Comparison of ENCODE assay signal across 13 cellular contexts in the genomic region with DNA sequence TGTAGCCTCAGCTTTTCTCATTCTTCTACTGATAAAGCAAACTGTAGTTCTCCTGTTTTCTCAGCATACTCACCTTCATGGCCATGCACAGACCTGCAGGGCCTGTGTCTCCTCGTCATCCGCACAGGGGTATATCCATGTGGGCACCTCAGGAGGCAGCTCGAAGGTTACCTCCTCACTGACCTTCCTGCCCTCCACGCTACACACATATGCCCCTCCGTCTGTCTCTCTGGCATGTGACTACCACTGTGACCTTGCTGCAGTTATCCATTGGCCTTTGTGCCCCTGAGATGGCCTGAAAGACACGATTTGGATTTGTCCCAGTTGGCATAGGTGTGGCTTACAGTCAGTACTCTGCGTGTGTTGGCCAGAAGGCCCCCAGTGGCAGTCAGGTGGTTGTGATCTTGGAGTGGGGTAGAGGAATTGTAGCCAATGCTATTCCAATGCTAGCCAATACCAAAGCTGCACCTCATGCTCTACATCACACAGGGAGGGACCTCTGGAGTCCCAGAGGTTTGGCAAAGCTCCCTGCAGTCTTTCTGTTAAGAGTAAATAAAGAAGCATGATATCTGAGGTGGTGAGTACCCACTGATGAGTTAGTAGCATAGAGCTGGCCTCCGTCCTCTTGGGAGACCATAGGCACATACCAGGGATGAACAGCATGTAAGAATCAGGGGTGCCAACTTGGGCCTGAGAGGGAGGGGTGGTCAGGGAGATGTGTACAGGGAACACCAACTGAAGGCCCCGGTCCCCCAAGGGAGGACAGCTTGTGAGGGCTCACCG.
DNase-seq lines count a peak whose midpoint lies in the region; ATAC-seq and TF ChIP-seq lines count a peak whose summit lies in the region.
"Had no signal": no experiment of that assay in that cellular context is flagged by ENCODE, and none has a peak within 500 bp of the region (broad histone marks: within the 10 kb centered on the region; RNA-seq: fewer than 3 reads in every experiment).

No MANE protein-coding gene starts in this region.

- H3K14ac ChIP-seq in H9 (ENCODE audit: insufficient read depth, low read length) = no peak overlapping the region

- no peak overlapping the region for H3K56ac ChIP-seq in H9 (ENCODE audit: insufficient read length, low read depth, low read length)

- no peak overlapping the region for H3K4me2 ChIP-seq in H9 (ENCODE audit: insufficient read depth, insufficient read length, low read length)
- no peak overlapping the region for H3K4me2 ChIP-seq in hepatocyte
- H3K4me2 ChIP-seq: BLaER1 treated with 17β-estradiol and CSF1 and Interleukin-3, amounts not matched to agents 10 nM and 100 nM had no signal

- H3K27ac ChIP-seq in CD8-positive, alpha-beta T cell (ENCODE audit: low read depth, low read length) = no peak overlapping the region
- H3K27ac ChIP-seq in H9 (ENCODE audit: insufficient read length, low read depth, low read length) = no peak overlapping the region
- no peak overlapping the region for H3K27ac ChIP-seq in hepatocyte
- H3K27ac ChIP-seq: BLaER1 treated with 17β-estradiol and CSF1 and Interleukin-3, amounts not matched to agents 10 nM and 100 nM; gastrocnemius medialis; SJSA1 had no signal

- CTCF ChIA-PET in CD8-positive, alpha-beta T cell (lab: Charles Lee) = interaction anchor here (1.5 to 4.1 kb wide), 4 partner anchors 10 to 70 kb away, joined by 4 to 19 read pairs (median 10); no protein-coding TSS in a partner anchor

- no peak overlapping the region for H2AK5ac ChIP-seq in H9 (ENCODE audit: insufficient read length, low read length)

- intact Hi-C loops in CD8-positive, alpha-beta T cell (cut with DNase I, micrococcal nuclease) = no loop called here
- intact Hi-C loops in sciatic nerve (cut with DNase I) = no loop called here

- no peak overlapping the region for H4K8ac ChIP-seq in H9 (replicated peaks; ENCODE audit: insufficient read length, low read depth, low read length)

- no peaks in the 10 kb centered on the region for H3K79me2 ChIP-seq in H9 (ENCODE audit: insufficient read depth, low read length)
- H3K79me2 ChIP-seq in hepatocyte = no peaks in the 10 kb centered on the region

- no peak overlapping the region for H3K4me3 ChIP-seq in CD8-positive, alpha-beta T cell (ENCODE audit: low read depth, low read length)
- H3K4me3 ChIP-seq in hepatocyte = no peak overlapping the region
- H3K4me3 ChIP-seq: BLaER1 treated with 17β-estradiol and CSF1 and Interleukin-3, amounts not matched to agents 10 nM and 100 nM; gastrocnemius medialis; SJSA1 had no signal

- no peak overlapping the region for H4K5ac ChIP-seq in H9 (ENCODE audit: insufficient read length, low read depth, low read length)

- H3K36me3 Mint-ChIP-seq in CD8-positive, alpha-beta T cell = peaks cover 10% of the 10 kb centered on the region
- no peaks in the 10 kb centered on the region for H3K36me3 Mint-ChIP-seq in H9 (ENCODE audit: insufficient read depth in 1 of 3, low read depth in 3 of 3)
- H3K36me3 Mint-ChIP-seq in central memory CD8-positive, alpha-beta T cell (ENCODE audit: insufficient read depth) = peaks cover 1% of the 10 kb centered on the region
- peaks cover 5% of the 10 kb centered on the region for H3K36me3 Mint-ChIP-seq in nephron progenitor cell (ENCODE audit: low read depth)

- no peak overlapping the region for H3K18ac ChIP-seq in H9 (ENCODE audit: insufficient read length, low read depth, low read length)

- H4K91ac ChIP-seq in H9 (ENCODE audit: insufficient read length, low read depth, low read length) = no peak overlapping the region

- peaks cover 51% of the 10 kb centered on the region for H3K4me1 ChIP-seq in CD8-positive, alpha-beta T cell (ENCODE audit: insufficient read depth, low read length)
- H3K4me1 ChIP-seq in H9 (ENCODE audit: insufficient read depth, low read length) (no peaks in the 10 kb centered on the region), hepatocyte (ENCODE audit: insufficient read depth) (no peaks in the 10 kb centered on the region)
- H3K4me1 ChIP-seq: SJSA1 had no signal

- H3K79me1 ChIP-seq in H9 (ENCODE audit: insufficient read depth, low read depth, low read length, poor library complexity, severe bottlenecking) = no peaks in the 10 kb centered on the region

- H3K27ac Mint-ChIP-seq in CD8-positive, alpha-beta T cell = peak overlapping the region; percentile 91
- H3K27ac Mint-ChIP-seq in H9 (no peak overlapping the region), nephron progenitor cell (peak overlapping the region; percentile 5)
- no peak overlapping the region for H3K27ac Mint-ChIP-seq in central memory CD8-positive, alpha-beta T cell (ENCODE audit: low read depth)

- TF ChIP-seq CTCF in CD8-positive, alpha-beta T cell (IDR thresholded peaks at IDR 0.05) = no peak
- no peak for TF ChIP-seq CTCF in H9 (conservative IDR thresholded peaks at IDR 0.05)
- no peak for TF ChIP-seq CTCF in nephron progenitor cell (IDR thresholded peaks at IDR 0.05)
- TF ChIP-seq CTCF in hepatocyte (IDR thresholded peaks at IDR 0.05; ENCODE audit: poor library complexity) = no peak

- no peaks in the 10 kb centered on the region for H3K27me3 Mint-ChIP-seq in CD8-positive, alpha-beta T cell (ENCODE audit: low read depth)
- no peaks in the 10 kb centered on the region for H3K27me3 Mint-ChIP-seq in H9 (ENCODE audit: low read depth)
- no peaks in the 10 kb centered on the region for H3K27me3 Mint-ChIP-seq in central memory CD8-positive, alpha-beta T cell
- H3K27me3 Mint-ChIP-seq in nephron progenitor cell (ENCODE audit: low read depth, poor library complexity) = peaks cover 6% of the 10 kb centered on the region

- H3T11ph ChIP-seq in H9 (ENCODE audit: low read length) = no peak overlapping the region

- no peak overlapping the region for H3K9ac ChIP-seq in H9 (ENCODE audit: extremely low read depth, insufficient read length, low read length)
- H3K9ac ChIP-seq: BLaER1 treated with 17β-estradiol and CSF1 and Interleukin-3, amounts not matched to agents 10 nM and 100 nM had no signal

- H2BK15ac ChIP-seq in H9 (ENCODE audit: low read depth, low read length) = no peak overlapping the region

- H4K20me1 ChIP-seq in H9 (ENCODE audit: control insufficient read depth, insufficient read depth, insufficient read length) (no peaks in the 10 kb centered on the region), hepatocyte (ENCODE audit: insufficient read depth, poor library complexity, severe bottlenecking) (no peaks in the 10 kb centered on the region)

- no CpG with 5 or more reads among the region's 10 CpGs for WGBS in H9 (ENCODE audit: extremely low coverage, insufficient read length, low lambda C conversion rate)
- 93% methylated on average over 10 of the region's 10 CpGs for whole genome bisulfite sequencing in hepatocyte (ENCODE audit: low lambda C conversion rate, missing lambda C conversion rate)

- peaks cover 74% of the 10 kb centered on the region for H3K4me1 Mint-ChIP-seq in CD8-positive, alpha-beta T cell (ENCODE audit: low read depth)
- H3K4me1 Mint-ChIP-seq in H9 (no peaks in the 10 kb centered on the region), nephron progenitor cell (no peaks in the 10 kb centered on the region)
- peaks cover 17% of the 10 kb centered on the region for H3K4me1 Mint-ChIP-seq in central memory CD8-positive, alpha-beta T cell

- POLR2A ChIA-PET in CD8-positive, alpha-beta T cell (lab: Charles Lee) = interaction anchor here (1.0 to 3.8 kb wide), 3 partner anchors 10 to 24 kb away, joined by 3 to 18 read pairs (median 6); no protein-coding TSS in a partner anchor

- no peaks in the 10 kb centered on the region for H3K9me3 Mint-ChIP-seq in CD8-positive, alpha-beta T cell
- no peaks in the 10 kb centered on the region for H3K9me3 Mint-ChIP-seq in H9
- no peaks in the 10 kb centered on the region for H3K9me3 Mint-ChIP-seq in central memory CD8-positive, alpha-beta T cell
- no peaks in the 10 kb centered on the region for H3K9me3 Mint-ChIP-seq in nephron progenitor cell

- H3K23me2 ChIP-seq in H9 (ENCODE audit: insufficient read length, low read depth, low read length, poor library complexity, severe bottlenecking) = no peaks in the 10 kb centered on the region

- no peaks in the 10 kb centered on the region for H3K9me2 ChIP-seq in hepatocyte (replicated peaks; ENCODE audit: insufficient read depth)

- H3K27me3 ChIP-seq in CD8-positive, alpha-beta T cell (ENCODE audit: insufficient read depth, low read length) = no peaks in the 10 kb centered on the region
- H3K27me3 ChIP-seq in H9 (ENCODE audit: insufficient read depth, low read length) = no peaks in the 10 kb centered on the region
- H3K27me3 ChIP-seq in hepatocyte = no peaks in the 10 kb centered on the region
- H3K27me3 ChIP-seq: BLaER1 treated with 17β-estradiol and CSF1 and Interleukin-3, amounts not matched to agents 10 nM and 100 nM; gastrocnemius medialis; SJSA1 had no signal

- H2BK12ac ChIP-seq in H9 (ENCODE audit: insufficient read length, low read depth, low read length) = no peak overlapping the region

- H2AFZ ChIP-seq in H9 (ENCODE audit: low read length) (no peak overlapping the region), hepatocyte (no peak overlapping the region)

- no peaks in the 10 kb centered on the region for H3K9me3 ChIP-seq in CD8-positive, alpha-beta T cell (ENCODE audit: low read length)
- H3K9me3 ChIP-seq in H9 (ENCODE audit: control insufficient read depth, low read depth, low read length) = no peaks in the 10 kb centered on the region
- no peaks in the 10 kb centered on the region for H3K9me3 ChIP-seq in hepatocyte (ENCODE audit: low read depth)
- H3K9me3 ChIP-seq: gastrocnemius medialis, SJSA1 had no signal

- no peak overlapping the region for H2BK120ac ChIP-seq in H9 (ENCODE audit: low read depth, low read length, poor library complexity, severe bottlenecking)

- no peak overlapping the region for H3K23ac ChIP-seq in H9 (ENCODE audit: insufficient read length, low read depth, low read length)

- no peak overlapping the region for H2BK20ac ChIP-seq in H9 (ENCODE audit: low read depth, low read length, poor library complexity, severe bottlenecking)

- no peak overlapping the region for H3K4ac ChIP-seq in H9 (ENCODE audit: low read depth, low read length)

- DNase-seq in CD8-positive, alpha-beta T cell = peak in 2 of 7 experiments; percentile 7 to 48
- DNase-seq in H9 (peak; percentile 20), nephron progenitor cell (no peak), sciatic nerve (ENCODE audit: low spot score) (no peak), hepatocyte (ENCODE audit: low spot score) (no peak), Kasumi-1 (lab: John Stamatoyannopoulos, UW) (no peak)
- peak; percentile 7 to 10 for DNase-seq in central memory CD8-positive, alpha-beta T cell (ENCODE audit: low spot score in 2 of 2)
- DNase-seq: gastrocnemius medialis; NCI-H1048; NCI-H345; stimulated activated CD4-positive, alpha-beta T cell treated with anti-CD3 and anti-CD28 coated beads, Interleukin-4, amount 100 ng/mL, for 24 hours had no signal

- H2BK5ac ChIP-seq in H9 (ENCODE audit: insufficient read length, low read length) = no peak overlapping the region

- ATAC-seq in CD8-positive, alpha-beta T cell = no peak
- ATAC-seq in central memory CD8-positive, alpha-beta T cell (replicated peaks; ENCODE audit: extremely low read depth, poor library complexity, severe bottlenecking) = no peak
- ATAC-seq in sciatic nerve = no peak
- ATAC-seq: gastrocnemius medialis had no signal

- H3K4me3 Mint-ChIP-seq in CD8-positive, alpha-beta T cell = no peak overlapping the region
- H3K4me3 Mint-ChIP-seq in H9 = no peak overlapping the region
- H3K4me3 Mint-ChIP-seq in central memory CD8-positive, alpha-beta T cell = no peak overlapping the region
- no peak overlapping the region for H3K4me3 Mint-ChIP-seq in nephron progenitor cell

- no peaks in the 10 kb centered on the region for H3K36me3 ChIP-seq in CD8-positive, alpha-beta T cell (ENCODE audit: insufficient read depth, low read length)
- H3K36me3 ChIP-seq in hepatocyte (replicated peaks; ENCODE audit: insufficient read depth, low read depth) = no peaks in the 10 kb centered on the region
- H3K36me3 ChIP-seq: gastrocnemius medialis, SJSA1 had no signal

Comparison
In these comparisons a context has a peak if more than half of its experiments do, and no peak if none do; other contexts are left out.
1. DNase-seq: peak in H9 (single experiment) and central memory CD8-positive, alpha-beta T cell (2 of 2); none in nephron progenitor cell (single experiment), sciatic nerve (single experiment), hepatocyte (single experiment) and Kasumi-1 (0 of 2).
2. H3K27ac Mint-ChIP-seq: peak in CD8-positive, alpha-beta T cell (single experiment) and nephron progenitor cell (single experiment); none in H9 (0 of 3) and central memory CD8-positive, alpha-beta T cell (single experiment).